ENCODE assay signal across 3 cellular contexts in the genomic region with DNA sequence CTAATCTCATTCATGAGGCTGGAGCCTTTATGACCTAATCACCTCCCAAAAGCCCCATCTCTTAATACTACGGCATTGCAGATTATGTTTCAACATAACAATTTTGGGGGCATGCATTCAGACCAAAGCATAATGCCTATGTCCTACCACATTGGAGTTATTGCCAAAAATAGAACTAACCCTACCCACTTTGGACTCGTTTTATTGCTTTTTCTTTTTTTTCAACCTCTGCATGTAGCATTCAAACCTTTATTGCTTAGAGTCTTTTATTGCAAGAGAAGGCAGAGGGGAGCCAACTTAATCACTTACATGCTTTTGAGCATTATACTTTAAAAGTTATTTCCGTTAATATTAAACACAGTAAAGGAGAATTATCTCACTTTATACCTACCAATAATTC.
"Had no signal": no experiment of that assay in that cellular context is flagged by ENCODE, and none has a peak within 500 bp of the region (broad histone marks: within the 10 kb centered on the region; RNA-seq: fewer than 3 reads in every experiment).

No MANE protein-coding gene starts in this region.

- DNase-seq: GDM1, GF-D8 had no signal

- H3K4me3 ChIP-seq: GM12878 had no signal

- ATAC-seq: GM12878 had no signal
